ENCODE assay signal across 22 cellular contexts in genomic region chr18:3716116-3716660, GRCh38.
"Had no signal": no experiment of that assay in that cellular context is flagged by ENCODE, and none has a peak within 500 bp of the region (broad histone marks: within the 10 kb centered on the region; RNA-seq: fewer than 3 reads in every experiment).

No MANE protein-coding gene starts in this region.

- H3K36me3 Mint-ChIP-seq: activated naive CD4-positive, alpha-beta T cell treated with anti-CD3 and anti-CD28 coated beads, Interleukin-2, amount 50 U/mL, for 24 hours; naive thymus-derived CD4-positive, alpha-beta T cell; stimulated activated memory B cell treated with anti-CD40 and anti-IgM and Interleukin-4, amounts not matched to agents 10 μg/mL and 1 μg/mL and 100 μg/mL, for 72 hours had no signal

- H3K27ac Mint-ChIP-seq: activated naive CD4-positive, alpha-beta T cell treated with anti-CD3 and anti-CD28 coated beads, Interleukin-2, amount 50 U/mL, for 24 hours; naive thymus-derived CD4-positive, alpha-beta T cell; stimulated activated memory B cell treated with anti-CD40 and anti-IgM and Interleukin-4, amounts not matched to agents 10 μg/mL and 1 μg/mL and 100 μg/mL, for 72 hours; T-helper 17 cell had no signal

- H3K4me2 ChIP-seq: smooth muscle cell had no signal

- H3K4me1 ChIP-seq: foreskin keratinocyte, sigmoid colon, upper lobe of right lung had no signal

- H3K4me1 Mint-ChIP-seq: stimulated activated memory B cell treated with anti-CD40 and anti-IgM and Interleukin-4, amounts not matched to agents 10 μg/mL and 1 μg/mL and 100 μg/mL, for 72 hours had no signal

- H3K9me3 ChIP-seq: lower lobe of right lung, sigmoid colon, testis, upper lobe of right lung had no signal

- H3K4me3 Mint-ChIP-seq: activated naive CD4-positive, alpha-beta T cell treated with anti-CD3 and anti-CD28 coated beads, Interleukin-2, amount 50 U/mL, for 24 hours; brain; neural crest cell; stimulated activated memory B cell treated with anti-CD40 and anti-IgM and Interleukin-4, amounts not matched to agents 10 μg/mL and 1 μg/mL and 100 μg/mL, for 72 hours; T-helper 17 cell had no signal

- ATAC-seq: activated CD4-positive, CD25-positive, alpha-beta regulatory T cell treated with anti-CD3 and anti-CD28 coated beads, Interleukin-2, amount 50 U/mL, for 24 hours; foreskin keratinocyte; lower lobe of right lung; naive thymus-derived CD4-positive, alpha-beta T cell; stimulated activated memory B cell treated with anti-CD40 and anti-IgM and Interleukin-4, amounts not matched to agents 10 μg/mL and 1 μg/mL and 100 μg/mL, for 72 hours; T-helper 17 cell; upper lobe of right lung had no signal

- H3K36me3 ChIP-seq: lower lobe of right lung, sigmoid colon, upper lobe of right lung had no signal

- H3K9me3 Mint-ChIP-seq: activated naive CD4-positive, alpha-beta T cell treated with anti-CD3 and anti-CD28 coated beads, Interleukin-2, amount 50 U/mL, for 24 hours; brain; naive thymus-derived CD4-positive, alpha-beta T cell; neural crest cell; stimulated activated memory B cell treated with anti-CD40 and anti-IgM and Interleukin-4, amounts not matched to agents 10 μg/mL and 1 μg/mL and 100 μg/mL, for 72 hours had no signal

- DNase-seq: activated CD4-positive, alpha-beta T cell treated with anti-CD3 and anti-CD28 coated beads, Interleukin-2, amount 50 U/mL, for 1 hour; activated gamma-delta T cell treated with Interleukin-2 at 50 U/mL for 16 hours; activated T-cell treated with anti-CD3 and anti-CD28 coated beads, Interleukin-2, amount 50 U/mL, for 1 hour; anterior cingulate cortex; caudate nucleus; dermis blood vessel endothelial cell; effector memory CD4-positive, alpha-beta T cell; foreskin keratinocyte; lower lobe of right lung; mesendoderm; naive thymus-derived CD4-positive, alpha-beta T cell; sigmoid colon; stimulated activated CD4-positive, alpha-beta T cell treated with anti-CD3 and anti-CD28 coated beads, Interleukin-15, amount 100 ng/mL, for 24 hours; T-helper 17 cell; testis; upper lobe of right lung had no signal

- H3K27ac ChIP-seq: foreskin keratinocyte, lower lobe of right lung, sigmoid colon, testis, upper lobe of right lung had no signal

- H3K27me3 ChIP-seq: sigmoid colon, testis, upper lobe of right lung had no signal

- H3K4me3 ChIP-seq: lower lobe of right lung, sigmoid colon, smooth muscle cell, testis, upper lobe of right lung had no signal
